In genomic region chr6:72622094-72622540, GRCh38 we compare ENCODE assay signal across 8 cellular contexts. TPM values are rescaled to one million over a fixed set of nuclear protein-coding genes. Genes with fewer than 3 reads are reported as not detected.
A peak's percentile ranks its signal among the peaks of the same experiment; 100 is the strongest.
DNase-seq lines count a peak whose midpoint lies in the region; ATAC-seq and TF ChIP-seq lines count a peak whose summit lies in the region.

No MANE protein-coding gene starts in this region.

- peaks cover 42% of the 10 kb centered on the region for H3K79me2 ChIP-seq in ACC112 (ENCODE audit: control insufficient read depth, insufficient read depth, low read length, unreplicated experiment)

- WGBS in ovary, 3 donors = 0 to 2% (median 1%) methylated on average over 23 to 54 of the region's 54 CpGs
- WGBS in aorta, 2 donors = 0 to 1% methylated on average over 42 to 54 of the region's 54 CpGs

- H3K27me3 ChIP-seq in ACC112 (ENCODE audit: insufficient read depth, low read length) (no peaks in the 10 kb centered on the region), NT2/D1 (ENCODE audit: insufficient read depth, insufficient read length) (peaks cover 62% of the 10 kb centered on the region), foreskin keratinocyte (no peaks in the 10 kb centered on the region), ovary (no peaks in the 10 kb centered on the region), aorta (ENCODE audit: control insufficient read depth in 1 of 2, insufficient read depth in 2 of 2, low read length in 1 of 2) (no peaks in the 10 kb centered on the region)

- intact Hi-C loops in ovary (cut with DNase I) = no loop called here
- intact Hi-C loops in aorta (cut with DNase I) = loop anchor here (2.0 to 10.0 kb wide), 6 partner anchors 125 to 509 kb away; no protein-coding TSS in a partner anchor

- H3K36me3 ChIP-seq in ACC112 (ENCODE audit: insufficient read depth, low read length) (no peaks in the 10 kb centered on the region), NT2/D1 (ENCODE audit: insufficient read depth, insufficient read length, low read length) (no peaks in the 10 kb centered on the region), ovary (no peaks in the 10 kb centered on the region), aorta (ENCODE audit: control insufficient read depth in 1 of 2, insufficient read depth in 2 of 2, low read length in 1 of 2) (no peaks in the 10 kb centered on the region)

- H3K27ac ChIP-seq in ACC112 (ENCODE audit: low read depth, low read length) (no peak overlapping the region), foreskin keratinocyte (no peak overlapping the region), ovary (no peak overlapping the region), aorta (ENCODE audit: low read depth in 1 of 2, low read length in 2 of 2) (no peak overlapping the region)

- peak overlapping the region; percentile 59 for H3K9ac ChIP-seq in NT2/D1 (ENCODE audit: insufficient read length, low read depth)

- no peak for DNase-seq in NT2/D1 (ENCODE audit: low read depth, low spot score)
- peak; percentile 15 to 29 for DNase-seq in activated T-helper 1 cell treated with anti-CD3 and anti-CD28 coated beads, Interleukin-2, amount 50 U/mL, for 16 hours (ENCODE audit: low read depth in 1 of 2, low spot score in 1 of 2)
- peak in 1 of 2 donors; percentile 41 for DNase-seq in foreskin keratinocyte
- DNase-seq in ovary = peak in 1 of 5 donors; percentile 10
- peak; percentile 60 to 86 for DNase-seq in aorta

- TF ChIP-seq POLR2A in GM18526 (IDR thresholded peaks at IDR 0.05; ENCODE audit: extremely low read depth, insufficient read length) (peak; percentile 45), ovary (IDR thresholded peaks at IDR 0.05) (no peak)

- ATAC-seq in HG03159 (IDR thresholded peaks at IDR 0.05; ENCODE audit: unreplicated experiment) = peak; percentile 33
- peak; percentile 57 for ATAC-seq in foreskin keratinocyte
- peak; percentile 55 for ATAC-seq in aorta (ENCODE audit: low FRiP score)

- H2AFZ ChIP-seq in ACC112 (ENCODE audit: low read length, unreplicated experiment) = peak overlapping the region; percentile 97

- H3K4me3 ChIP-seq in ACC112 (ENCODE audit: low read depth, low read length) = peak overlapping the region; percentile 87
- H3K4me3 ChIP-seq in NT2/D1 (ENCODE audit: insufficient read length, low read depth) = peak overlapping the region; percentile 62
- peak overlapping the region; percentile 18 for H3K4me3 ChIP-seq in ovary
- peak overlapping the region; percentile 59 to 60 for H3K4me3 ChIP-seq in aorta (ENCODE audit: low read length in 2 of 2)

- H3K4me1 ChIP-seq in ACC112 (ENCODE audit: control insufficient read depth, insufficient read depth, low read length, unreplicated experiment) (no peaks in the 10 kb centered on the region), NT2/D1 (ENCODE audit: insufficient read depth, insufficient read length) (no peaks in the 10 kb centered on the region), foreskin keratinocyte (peaks cover 9% of the 10 kb centered on the region), ovary (ENCODE audit: insufficient read depth) (peaks cover 6% of the 10 kb centered on the region), aorta (ENCODE audit: control insufficient read depth in 1 of 2, insufficient read depth in 2 of 2, low read length in 2 of 2) (no peaks in the 10 kb centered on the region)

- TF ChIP-seq CTCF in foreskin keratinocyte (conservative IDR thresholded peaks at IDR 0.05) = peak; percentile 27
- TF ChIP-seq CTCF in ovary (IDR thresholded peaks at IDR 0.05) = no peak

- no peaks in the 10 kb centered on the region for H3K9me3 ChIP-seq in NT2/D1 (ENCODE audit: insufficient read depth, low read length)
- H3K9me3 ChIP-seq in ovary = no peaks in the 10 kb centered on the region
- H3K9me3 ChIP-seq in aorta (ENCODE audit: control insufficient read depth, low read length) = no peaks in the 10 kb centered on the region

- no peak for TF ChIP-seq EP300 in ovary (IDR thresholded peaks at IDR 0.05)

RNA-seq across cellular contexts. Expression of gene KCNQ5, which starts 0.3 kb away (rescaled TPM):
- total RNA-seq in foreskin keratinocyte (4.9 and 6.4 TPM in 2 replicates), ovary (under 1 TPM in 5 of 7 donors, not detected in 2; 0.07 to 0.80 (median 0.20) TPM), aorta (1 to 10 TPM; 4.4 to 8.1 TPM)
- polyA plus RNA-seq in foreskin keratinocyte (1.3 and 2.1 TPM in 2 replicates), ovary (under 1 TPM; 0.02 to 0.12 TPM), aorta (under 1 TPM; 0.15 to 0.38 TPM)

Comparison
In these comparisons a context has a peak if more than half of its experiments do, and no peak if none do; other contexts are left out.
1. H3K4me3 ChIP-seq: peak in every context shown above with its lines; median percentile 87 in ACC112; 62 in NT2/D1; 60 in aorta; 18 in ovary.
2. intact Hi-C loops: an anchor here in aorta (2.0 to 10.0 kb wide); none called in ovary.